2 cellular contexts compared by ENCODE assay signal in the genomic region with DNA sequence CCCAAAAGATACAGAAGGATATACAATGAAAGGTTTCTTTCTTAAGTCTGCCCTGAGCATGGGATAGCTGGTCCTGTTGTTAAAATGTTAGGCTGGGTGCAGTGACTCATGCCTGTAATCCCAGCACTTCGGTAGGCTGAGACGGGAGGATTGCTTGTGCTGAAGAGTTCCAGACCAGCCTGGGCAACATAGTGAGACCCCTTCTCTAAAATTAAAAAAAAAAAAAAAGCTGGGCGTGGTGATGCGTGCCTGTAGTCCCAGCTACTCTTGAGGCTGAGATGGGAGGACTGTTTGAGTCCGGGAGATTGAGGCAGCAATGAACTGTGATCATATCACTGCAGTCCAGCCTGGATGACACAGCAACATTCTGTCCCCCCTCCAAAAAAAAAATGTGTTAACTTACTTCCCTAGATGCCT.
A peak's percentile ranks its signal among the peaks of the same experiment; 100 is the strongest.
TF ChIP-seq lines count a peak whose summit lies in the region.

No MANE protein-coding gene starts in this region.

TF ChIP-seq in A549, 52 proteins besides CTCF, POLR2A, EP300 and RAD21:
- no peak for TF ChIP-seq FOSL2 (IDR thresholded peaks at IDR 0.05)
- TF ChIP-seq FOSL2 (CRISPR knock-in tag; IDR thresholded peaks at IDR 0.05), result peak; percentile 22; the same call in 1 of the 2 replicates
- TF ChIP-seq ZC3H11A (IDR thresholded peaks at IDR 0.05), result no peak

TF ChIP-seq in H1, 55 proteins besides CTCF, POLR2A, EP300 and RAD21:
- TF ChIP-seq SP2 (IDR thresholded peaks at IDR 0.05; ENCODE audit: low read length) (no peak), SIRT6 (IDR thresholded peaks at IDR 0.05; ENCODE audit: low read length) (no peak), EZH2 (IDR thresholded peaks at IDR 0.05; ENCODE audit: low read depth, low read length, severe bottlenecking) (no peak), ASH2L (IDR thresholded peaks at IDR 0.05; ENCODE audit: low read length) (no peak), YY1 (IDR thresholded peaks at IDR 0.05; ENCODE audit: low read depth, low read length) (no peak), MAFK (IDR thresholded peaks at IDR 0.05; ENCODE audit: low read depth, low read length) (no peak)
- TF ChIP-seq, protein P1, sequence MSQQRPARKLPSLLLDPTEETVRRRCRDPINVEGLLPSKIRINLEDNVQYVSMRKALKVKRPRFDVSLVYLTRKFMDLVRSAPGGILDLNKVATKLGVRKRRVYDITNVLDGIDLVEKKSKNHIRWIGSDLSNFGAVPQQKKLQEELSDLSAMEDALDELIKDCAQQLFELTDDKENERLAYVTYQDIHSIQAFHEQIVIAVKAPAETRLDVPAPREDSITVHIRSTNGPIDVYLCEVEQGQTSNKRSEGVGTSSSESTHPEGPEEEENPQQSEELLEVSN (IDR thresholded peaks at IDR 0.05), result no peak
TF ChIP-seq in H1: peak in this region for 0.
